In the genomic region with DNA sequence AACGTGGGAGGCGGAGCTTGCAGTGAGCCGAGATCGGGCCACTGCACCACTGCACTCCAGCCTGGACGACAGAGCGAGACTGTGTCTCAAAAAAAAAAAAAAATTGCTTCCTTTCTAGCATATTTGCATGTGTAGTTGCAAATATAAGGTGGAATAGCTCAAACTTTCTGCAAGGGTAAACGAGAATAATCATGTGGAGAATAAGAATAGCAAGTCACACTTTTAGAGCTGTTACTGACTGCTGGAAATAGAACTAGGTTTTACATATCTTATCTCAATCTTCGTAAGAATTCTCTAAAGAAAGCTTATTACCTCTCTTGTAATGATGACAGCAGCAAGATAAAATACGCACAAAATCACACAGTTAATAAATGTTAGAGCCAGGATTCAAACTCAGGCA, we compare ENCODE assay signal across 16 cellular contexts. TPM values are rescaled to one million over a fixed set of nuclear protein-coding genes. Genes with fewer than 3 reads are reported as not detected.
DNase-seq lines count a peak whose midpoint lies in the region; ATAC-seq and TF ChIP-seq lines count a peak whose summit lies in the region.
"Had no signal": no experiment of that assay in that cellular context is flagged by ENCODE, and none has a peak within 500 bp of the region (broad histone marks: within the 10 kb centered on the region; RNA-seq: fewer than 3 reads in every experiment).

No MANE protein-coding gene starts in this region.

- no peak overlapping the region for H3K27ac Mint-ChIP-seq in activated naive CD4-positive, alpha-beta T cell treated with anti-CD3 and anti-CD28 coated beads, Interleukin-2, amount 50 U/mL, for 24 hours
- H3K27ac Mint-ChIP-seq in chondrocyte (ENCODE audit: unreplicated experiment) (no peak overlapping the region), type B pancreatic cell (peak overlapping the region; percentile 29)

- no peaks in the 10 kb centered on the region for H3K27me3 Mint-ChIP-seq in activated naive CD4-positive, alpha-beta T cell treated with anti-CD3 and anti-CD28 coated beads, Interleukin-2, amount 50 U/mL, for 24 hours
- no peaks in the 10 kb centered on the region for H3K27me3 Mint-ChIP-seq in chondrocyte (ENCODE audit: low read depth)
- peaks cover 3% of the 10 kb centered on the region for H3K27me3 Mint-ChIP-seq in type B pancreatic cell

- peak overlapping the region; percentile 71 for H3K4me3 Mint-ChIP-seq in activated naive CD4-positive, alpha-beta T cell treated with anti-CD3 and anti-CD28 coated beads, Interleukin-2, amount 50 U/mL, for 24 hours
- peak overlapping the region; percentile 1 for H3K4me3 Mint-ChIP-seq in chondrocyte (ENCODE audit: unreplicated experiment)
- H3K4me3 Mint-ChIP-seq in type B pancreatic cell, result peak overlapping the region; percentile 78

- in situ Hi-C loops in Panc1 (cut with HindIII; ENCODE audit: low pct_unique_long_range_greater_than_20kb, low sequenced_read_pairs), result no loop called here

- no peak overlapping the region for H3K4me3 ChIP-seq in Panc1 (ENCODE audit: low read depth in 2 of 2, low read length in 2 of 2)

- H3K27me3 ChIP-seq in Panc1 (ENCODE audit: control insufficient read depth, insufficient read depth, low read length), result no peaks in the 10 kb centered on the region

- H3K9me3 ChIP-seq in Panc1 (ENCODE audit: control insufficient read depth, insufficient read depth, low read depth, low read length), result no peaks in the 10 kb centered on the region

- TF ChIP-seq POLR2A in GM18505 (IDR thresholded peaks at IDR 0.05; ENCODE audit: borderline replicate concordance, extremely low read depth, insufficient read depth, insufficient read length), result no peak

- BruUV-seq in Panc1 (replicated peaks; lab: Mats Ljungman, UMichigan), result TSS peak; percentile 66

- POLR2A ChIA-PET in Panc1 (lab: Charles Lee), result no interaction called here

- H3K4me1 Mint-ChIP-seq in activated naive CD4-positive, alpha-beta T cell treated with anti-CD3 and anti-CD28 coated beads, Interleukin-2, amount 50 U/mL, for 24 hours, result peaks cover 39% of the 10 kb centered on the region
- H3K4me1 Mint-ChIP-seq in chondrocyte (ENCODE audit: low read depth) (peaks cover 14% of the 10 kb centered on the region), type B pancreatic cell (ENCODE audit: unreplicated experiment) (peaks cover 7% of the 10 kb centered on the region)

- no peak for DNase-seq in activated naive CD4-positive, alpha-beta T cell (lab: John Stamatoyannopoulos, UW)
- DNase-seq in Panc1 (ENCODE audit: low read depth, low spot score) (no peak), chondrocyte (ENCODE audit: low spot score) (no peak), type B pancreatic cell (ENCODE audit: extremely low spot score, unreplicated experiment) (no peak)
- DNase-seq: activated CD4-positive, alpha-beta T cell treated with anti-CD3 and anti-CD28 coated beads for 48 hours; DMS153; foreskin melanocyte; mammary epithelial cell; NCI-H2029; NCI-H774; RPMI8226 had no signal

- no peaks in the 10 kb centered on the region for H3K9me3 Mint-ChIP-seq in activated naive CD4-positive, alpha-beta T cell treated with anti-CD3 and anti-CD28 coated beads, Interleukin-2, amount 50 U/mL, for 24 hours
- H3K9me3 Mint-ChIP-seq in chondrocyte (ENCODE audit: low read depth) (no peaks in the 10 kb centered on the region), type B pancreatic cell (no peaks in the 10 kb centered on the region)
- H3K9me3 Mint-ChIP-seq: activated naive CD4-positive, alpha-beta T cell treated with anti-CD3 and anti-CD28 coated beads, Interleukin-2, amount 50 U/mL, for 72 hours had no signal

- CTCF ChIA-PET in Panc1 (lab: Charles Lee), result interaction anchor here (0.6 kb wide), 1 partner anchor 17 kb away, joined by 4 read pairs; no protein-coding TSS in a partner anchor

- no peak for TF ChIP-seq CTCF in Panc1 (IDR thresholded peaks at IDR 0.05)
- TF ChIP-seq CTCF in chondrocyte (IDR thresholded peaks at IDR 0.05), result no peak
- TF ChIP-seq CTCF in type B pancreatic cell (conservative IDR thresholded peaks at IDR 0.05), result no peak

- H3K36me3 Mint-ChIP-seq in activated naive CD4-positive, alpha-beta T cell treated with anti-CD3 and anti-CD28 coated beads, Interleukin-2, amount 50 U/mL, for 24 hours, result peaks cover 5% of the 10 kb centered on the region
- H3K36me3 Mint-ChIP-seq in chondrocyte (ENCODE audit: low read depth) (peaks cover 9% of the 10 kb centered on the region), type B pancreatic cell (peaks cover 3% of the 10 kb centered on the region)

- intact Hi-C loops in Panc1 (cut with micrococcal nuclease; ENCODE audit: unreplicated experiment), result no loop called here

- no peak overlapping the region for H3K27ac ChIP-seq in Panc1 (ENCODE audit: low read length)

- no peaks in the 10 kb centered on the region for H3K4me1 ChIP-seq in Panc1 (ENCODE audit: control insufficient read depth, insufficient read depth, low read length)

- H3K36me3 ChIP-seq in Panc1 (ENCODE audit: control insufficient read depth, insufficient read depth, low read length), result no peaks in the 10 kb centered on the region; the same call in 1 of the 2 replicates

- ATAC-seq in Panc1, result no peak
- ATAC-seq in GM18505 (IDR thresholded peaks at IDR 0.05; ENCODE audit: unreplicated experiment), result no peak
- no peak for ATAC-seq in GM21423 (IDR thresholded peaks at IDR 0.05; ENCODE audit: unreplicated experiment)
- ATAC-seq in HG03280 (IDR thresholded peaks at IDR 0.05; ENCODE audit: unreplicated experiment), result no peak
- ATAC-seq: activated naive CD4-positive, alpha-beta T cell treated with anti-CD3 and anti-CD28 coated beads, Interleukin-2, amount 50 U/mL, for 72 hours had no signal

RNA-seq across cellular contexts. Expression of gene L3MBTL2, which starts 1.6 kb away (rescaled TPM):
- total RNA-seq in Panc1 (2021; ENCODE audit: unreplicated experiment), result 26.6 TPM
- polyA plus RNA-seq in Panc1 (2012; ENCODE audit: insufficient read length), result 24.9 TPM
- 16.6 to 27.1 TPM (median 17.7 TPM) in 3 replicates for total RNA-seq in chondrocyte
- 24.5 and 32.7 TPM in 2 replicates for total RNA-seq in type B pancreatic cell (ENCODE audit: low replicate concordance)

RNA-seq across cellular contexts. Expression of gene CHADL, which starts 34.0 kb away (rescaled TPM):
- total RNA-seq in Panc1 (2021; ENCODE audit: unreplicated experiment) (0.33 TPM), chondrocyte (0.36 to 1.3 TPM (median 0.39 TPM) in 3 replicates), type B pancreatic cell (ENCODE audit: low replicate concordance) (1.1 and 1.4 TPM in 2 replicates)
- 0.44 TPM for polyA plus RNA-seq in Panc1 (2012; ENCODE audit: insufficient read length)

Comparison
In these comparisons a context has a peak if more than half of its experiments do, and no peak if none do; other contexts are left out.
1. H3K4me3 Mint-ChIP-seq: peak in every context shown above with its lines; median percentile 78 in type B pancreatic cell; 71 in activated naive CD4-positive, alpha-beta T cell treated with anti-CD3 and anti-CD28 coated beads, Interleukin-2, amount 50 U/mL, for 24 hours; 1 in chondrocyte.